ENCODE assay signal across 10 cellular contexts in genomic region chr19:46487178-46487801, GRCh38. TPM values are rescaled to one million over a fixed set of nuclear protein-coding genes. Genes with fewer than 3 reads are reported as not detected.
A peak's percentile ranks its signal among the peaks of the same experiment; 100 is the strongest.
DNase-seq lines count a peak whose midpoint lies in the region; ATAC-seq, FAIRE-seq and TF ChIP-seq lines count a peak whose summit lies in the region.
"Had no signal": no experiment of that assay in that cellular context is flagged by ENCODE, and none has a peak within 500 bp of the region (broad histone marks: within the 10 kb centered on the region; RNA-seq: fewer than 3 reads in every experiment).

No MANE protein-coding gene starts in this region.

- H3K27ac ChIP-seq in right cardiac atrium (ENCODE audit: low read length), result no peak overlapping the region

- FAIRE-seq in H54 (lab: Jason Lieb, UNC), result no peak
- FAIRE-seq: D721Med had no signal

- H3K4me3 ChIP-seq in astrocyte of the cerebellum (ENCODE audit: low read depth, low read length) (peak overlapping the region; percentile 32), right cardiac atrium (ENCODE audit: low read length) (peak overlapping the region; percentile 50)

- H3K27me3 ChIP-seq in right cardiac atrium (ENCODE audit: control insufficient read depth, insufficient read depth), result no peaks in the 10 kb centered on the region

- TF ChIP-seq CTCF in astrocyte of the cerebellum (IDR thresholded peaks at IDR 0.05; ENCODE audit: low read depth, low read length, missing control alignments), result no peak

- in situ Hi-C loops in astrocyte of the cerebellum (cut with HindIII; ENCODE audit: low sequenced_read_pairs), result no loop called here

- DNase-seq in astrocyte of the cerebellum (ENCODE audit: low read depth), result no peak
- peak in 1 of 3 donors; percentile 55 for DNase-seq in right cardiac atrium
- DNase-seq in retina, result peak; percentile 15
- DNase-seq in H54 (ENCODE audit: insufficient read length, low spot score), result no peak
- DNase-seq in islet precursor cell, result no peak

- H3K9me3 ChIP-seq in ES-I3 (ENCODE audit: control insufficient read depth, insufficient read depth, low read length) (no peaks in the 10 kb centered on the region), right cardiac atrium (ENCODE audit: control insufficient read depth, low read length) (no peaks in the 10 kb centered on the region)

- intact Hi-C loops in right cardiac atrium (cut with DNase I), result loop anchor here in 3 of 4 donors (2.0 to 10.0 kb wide), 3 partner anchors 84 to 202 kb away; no protein-coding TSS in a partner anchor

- 6% methylated on average over 19 of the region's 19 CpGs for WGBS in right cardiac atrium

- H3K36me3 ChIP-seq in ES-I3 (ENCODE audit: insufficient read depth, low read length), result no peaks in the 10 kb centered on the region

- no peak for TF ChIP-seq POLR2A in H54 (IDR thresholded peaks at IDR 0.05; ENCODE audit: low read depth, low read length)

- peaks cover 3% of the 10 kb centered on the region; the same call in 1 of the 2 replicates for H3K4me1 ChIP-seq in ES-I3 (ENCODE audit: insufficient read depth, low read length)
- H3K4me1 ChIP-seq in right cardiac atrium (ENCODE audit: control insufficient read depth, insufficient read depth, low read length), result peaks cover 5% of the 10 kb centered on the region

- ATAC-seq in right cardiac atrium, result peak in 1 of 2 donors; percentile 10
- no peak for ATAC-seq in HG03432 (IDR thresholded peaks at IDR 0.05; ENCODE audit: unreplicated experiment)
- ATAC-seq in HG02870 (IDR thresholded peaks at IDR 0.05; ENCODE audit: unreplicated experiment), result no peak

- H3K9ac ChIP-seq in ES-I3 (ENCODE audit: low read depth, low read length), result peak overlapping the region; percentile 50; the same call in 1 of the 2 replicates

RNA-seq across cellular contexts. Expression of gene PNMA8B, which starts 8.4 kb away (rescaled TPM):
- 1 to 10 TPM; 2.1 to 3.7 (median 2.3) TPM for total RNA-seq in right cardiac atrium
- 1.6 TPM for polyA plus RNA-seq in right cardiac atrium

RNA-seq across cellular contexts. Expression of gene PNMA8A, which starts 15.9 kb away (rescaled TPM):
- 10 to 100 TPM; 15.7 to 29.8 (median 26.4) TPM for total RNA-seq in right cardiac atrium
- polyA plus RNA-seq in right cardiac atrium, result 10.7 TPM

RNA-seq across cellular contexts. Expression of gene PNMA8C, which starts 58.6 kb away (rescaled TPM):
- under 1 TPM; 0.23 to 0.31 (median 0.26) TPM for total RNA-seq in right cardiac atrium
- 0.05 TPM for polyA plus RNA-seq in right cardiac atrium
- total RNA-seq: esophagus mucosa had no signal
